Comparison of ENCODE assay signal across 8 cellular contexts in the genomic region with DNA sequence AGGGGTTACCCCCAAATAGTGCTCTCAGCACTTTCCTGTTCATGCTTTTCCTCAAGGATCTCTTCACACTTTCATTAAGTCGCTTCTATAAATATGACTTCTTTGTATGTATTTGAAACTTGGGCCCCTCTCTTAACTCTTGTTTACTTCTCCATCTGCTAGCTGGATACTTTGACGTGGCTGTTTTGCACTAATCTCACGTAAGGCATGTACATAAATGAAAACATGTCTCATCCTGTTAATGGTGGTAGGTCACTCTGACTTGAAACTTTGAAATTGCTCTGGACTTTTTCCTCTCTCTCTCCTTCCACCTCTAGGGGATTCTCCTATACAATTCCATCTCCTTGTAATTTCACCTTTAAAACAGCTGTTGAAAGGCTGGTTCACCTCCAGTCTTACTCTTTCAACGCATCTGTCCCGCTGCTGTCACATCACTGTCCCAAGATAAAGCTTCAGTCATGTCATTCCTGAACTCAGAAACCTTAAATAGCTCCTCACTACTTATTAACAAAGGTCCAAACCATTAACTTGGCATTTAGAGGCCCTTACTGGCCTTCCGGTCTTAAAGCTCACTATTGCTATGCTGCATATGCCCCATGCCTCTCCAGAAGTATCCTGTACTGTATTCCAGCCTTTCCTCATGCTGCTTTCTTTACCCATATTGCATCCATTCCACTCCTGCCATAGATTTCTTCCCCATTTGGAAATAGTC. TPM values are rescaled to one million over a fixed set of nuclear protein-coding genes. Genes with fewer than 3 reads are reported as not detected.
A peak's percentile ranks its signal among the peaks of the same experiment; 100 is the strongest.
DNase-seq lines count a peak whose midpoint lies in the region; ATAC-seq and TF ChIP-seq lines count a peak whose summit lies in the region.

No MANE protein-coding gene starts in this region.

- H4K20me1 ChIP-seq in OCI-LY7 (ENCODE audit: insufficient read depth, low read length), result peaks cover 11% of the 10 kb centered on the region

- intact Hi-C loops in Caco-2 (cut with micrococcal nuclease; ENCODE audit: unreplicated experiment) (no loop called here), OCI-LY7 (cut with micrococcal nuclease; ENCODE audit: unreplicated experiment) (loop anchor here (2.0 to 5.0 kb wide), 2 partner anchors 18 to 386 kb away; no protein-coding TSS in a partner anchor)

- peak overlapping the region; percentile 94 for H3K4me2 ChIP-seq in OCI-LY7 (ENCODE audit: low read length)

- TF ChIP-seq CTCF in Caco-2 (IDR thresholded peaks at IDR 0.05; ENCODE audit: insufficient read depth in 1 of 2, low read depth in 1 of 2, low read length in 1 of 2, severe bottlenecking in 1 of 2, unreplicated experiment in 1 of 2) (no peak), OCI-LY7 (conservative IDR thresholded peaks at IDR 0.05; ENCODE audit: low read length) (no peak), endothelial cell (IDR thresholded peaks at IDR 0.05; ENCODE audit: unreplicated experiment) (no peak), neutrophil (IDR thresholded peaks at IDR 0.05) (no peak)

- H2AFZ ChIP-seq in OCI-LY7 (ENCODE audit: low read length), result peak overlapping the region; percentile 71; the same call in 1 of the 2 replicates

- H3K9me2 ChIP-seq in OCI-LY7 (ENCODE audit: insufficient read depth, low read length), result no peaks in the 10 kb centered on the region

- BruUV-seq in Caco-2 (replicated peaks; lab: Mats Ljungman, UMichigan) (no TSS peak), OCI-LY7 (replicated peaks; lab: Mats Ljungman, UMichigan) (no TSS peak)

- H3K27ac Mint-ChIP-seq in Caco-2 (ENCODE audit: unreplicated experiment), result peak overlapping the region; percentile 100
- H3K27ac Mint-ChIP-seq in endothelial cell (ENCODE audit: unreplicated experiment), result peak overlapping the region; percentile 78

- no peaks in the 10 kb centered on the region for H3K9me3 Mint-ChIP-seq in Caco-2 (ENCODE audit: unreplicated experiment)
- no peaks in the 10 kb centered on the region for H3K9me3 Mint-ChIP-seq in endothelial cell (ENCODE audit: unreplicated experiment)

- peaks cover 18% of the 10 kb centered on the region for H3K4me1 ChIP-seq in Caco-2
- peaks cover 44% of the 10 kb centered on the region for H3K4me1 ChIP-seq in OCI-LY7 (ENCODE audit: insufficient read depth, low read length, poor library complexity, severe bottlenecking)
- peaks cover 31 to 33% of the 10 kb centered on the region in 2 experiments for H3K4me1 ChIP-seq in neutrophil (ENCODE audit: control insufficient read depth in 1 of 2, insufficient read depth in 1 of 2, low read depth in 1 of 2, low read length in 1 of 2)

- CTCF ChIA-PET in Caco-2 (lab: Charles Lee) (interaction anchor here (1.1 to 2.3 kb wide), 2 partner anchors 13 to 23 kb away, joined by 3 to 8 read pairs; no protein-coding TSS in a partner anchor), OCI-LY7 (lab: Charles Lee; ENCODE audit: unreplicated experiment) (interaction anchor here (0.9 to 1.5 kb wide), 3 partner anchors 36 to 425 kb away, joined by 3 read pairs; a partner anchor contains a TSS)

- H3K4me3 Mint-ChIP-seq in Caco-2 (ENCODE audit: unreplicated experiment) (peak overlapping the region; percentile 81), endothelial cell (ENCODE audit: unreplicated experiment) (peak overlapping the region; percentile 91)

- no peak for ATAC-seq in GM19023 (IDR thresholded peaks at IDR 0.05; ENCODE audit: unreplicated experiment)

- H3K36me3 ChIP-seq in Caco-2 (ENCODE audit: control insufficient read depth, insufficient read depth, low read length) (0 out of 2 replicates have a peak, but pooled peaks cover 2% of the 10 kb centered on the region), OCI-LY7 (ENCODE audit: insufficient read depth, low read length) (peaks cover 20% of the 10 kb centered on the region), neutrophil (peaks cover 9% of the 10 kb centered on the region)

- H3K4me3 ChIP-seq in Caco-2 (ENCODE audit: low read depth, low read length), result peak overlapping the region; percentile 72
- H3K4me3 ChIP-seq in OCI-LY7 (ENCODE audit: low read depth, low read length, poor library complexity, severe bottlenecking), result peak overlapping the region; percentile 96
- H3K4me3 ChIP-seq in neutrophil (ENCODE audit: low read depth in 1 of 2, low read length in 1 of 2), result peak overlapping the region; percentile 79 to 85

- H3K36me3 Mint-ChIP-seq in Caco-2 (ENCODE audit: insufficient read depth, unreplicated experiment), result peaks cover 8% of the 10 kb centered on the region
- H3K36me3 Mint-ChIP-seq in endothelial cell (ENCODE audit: low read depth, unreplicated experiment), result peaks cover 2% of the 10 kb centered on the region

- H3K27me3 Mint-ChIP-seq in Caco-2 (ENCODE audit: insufficient read depth, unreplicated experiment) (no peaks in the 10 kb centered on the region), endothelial cell (ENCODE audit: unreplicated experiment) (peaks cover 5% of the 10 kb centered on the region)

- H3K4me1 Mint-ChIP-seq in Caco-2 (ENCODE audit: low read depth, unreplicated experiment), result peaks cover 8% of the 10 kb centered on the region
- peaks cover 19% of the 10 kb centered on the region for H3K4me1 Mint-ChIP-seq in endothelial cell (ENCODE audit: unreplicated experiment)

- DNase-seq in Caco-2 (no peak), OCI-LY7 (ENCODE audit: low spot score) (no peak), endothelial cell (ENCODE audit: low spot score) (no peak), inferior parietal cortex (ENCODE audit: extremely low spot score) (no peak), NCI-H2029 (lab: John Stamatoyannopoulos, UW) (no peak), NCI-H524 treated with DMSO at 0.1 percent for 48 hours (lab: John Stamatoyannopoulos, UW) (no peak)

- H3K27me3 ChIP-seq in Caco-2 (replicated peaks; ENCODE audit: control insufficient read depth, insufficient read depth, low read length), result no peaks in the 10 kb centered on the region
- no peaks in the 10 kb centered on the region for H3K27me3 ChIP-seq in neutrophil

- POLR2A ChIA-PET in Caco-2 (lab: Charles Lee), result interaction anchor here (0.6 kb wide), 1 partner anchor 79 kb away, joined by 3 read pairs; no protein-coding TSS in a partner anchor
- POLR2A ChIA-PET in OCI-LY7 (lab: Charles Lee), result interaction anchor here (0.5 to 3.4 kb wide), 17 partner anchors 9 to 390 kb away, joined by 3 to 25 read pairs (median 4); a partner anchor contains a TSS

- no peaks in the 10 kb centered on the region for H3K9me3 ChIP-seq in Caco-2
- H3K9me3 ChIP-seq in OCI-LY7 (ENCODE audit: low read length), result peaks cover 7% of the 10 kb centered on the region; the same call in 1 of the 2 replicates
- no peaks in the 10 kb centered on the region for H3K9me3 ChIP-seq in neutrophil

- H3K79me2 ChIP-seq in OCI-LY7 (ENCODE audit: insufficient read depth, low read depth, low read length), result peaks cover 69% of the 10 kb centered on the region

- peak overlapping the region; percentile 78 for H3K27ac ChIP-seq in OCI-LY7 (ENCODE audit: low read depth, low read length, poor library complexity, severe bottlenecking)
- peak overlapping the region; percentile 96 for H3K27ac ChIP-seq in neutrophil

RNA-seq across cellular contexts. Expression of gene BLOC1S6, which starts 1.2 kb away (rescaled TPM):
- total RNA-seq in Caco-2 (2022) (37.0 and 40.3 TPM in 2 replicates), OCI-LY7 (2022) (79.0 and 85.1 TPM in 2 replicates), endothelial cell (ENCODE audit: unreplicated experiment) (30.1 TPM)
- 50.2 and 74.7 TPM in 2 replicates for total RNA-seq in OCI-LY7 (2014; rRNA removed; shearing (Covaris generic))

RNA-seq across cellular contexts. Expression of gene SQOR, which starts 46.5 kb away (rescaled TPM):
- total RNA-seq in Caco-2 (2022) (5.0 and 7.5 TPM in 2 replicates), OCI-LY7 (2022) (0.42 and 0.89 TPM in 2 replicates), endothelial cell (ENCODE audit: unreplicated experiment) (3.8 TPM)
- 0.23 and 1.8 TPM in 2 replicates for total RNA-seq in OCI-LY7 (2014; rRNA removed; shearing (Covaris generic))
